ENCODE assay signal across 9 cellular contexts in genomic region chr14:20690848-20691640, GRCh38. TPM values are rescaled to one million over a fixed set of nuclear protein-coding genes. Genes with fewer than 3 reads are reported as not detected.
DNase-seq lines count a peak whose midpoint lies in the region; TF ChIP-seq lines count a peak whose summit lies in the region.
"Had no signal": no experiment of that assay in that cellular context is flagged by ENCODE, and none has a peak within 500 bp of the region (broad histone marks: within the 10 kb centered on the region; RNA-seq: fewer than 3 reads in every experiment).

No MANE protein-coding gene starts in this region.

- no peaks in the 10 kb centered on the region for H3K36me3 Mint-ChIP-seq in activated T-helper 1 cell treated with anti-CD3 and anti-CD28 coated beads, Interleukin-12 subunit alpha, Interleukin-12 subunit beta, Interleukin-2, Interleukin-4 antibody, amounts not matched to agents 30 ng/mL and 10 ng/mL and 1 ng/mL, durations not matched to agents 14 hours and 24 hours and 36 hours (ENCODE audit: low read depth)

- H3K27me3 Mint-ChIP-seq in activated T-helper 1 cell treated with anti-CD3 and anti-CD28 coated beads, Interleukin-12 subunit alpha, Interleukin-12 subunit beta, Interleukin-2, Interleukin-4 antibody, amounts not matched to agents 30 ng/mL and 10 ng/mL and 1 ng/mL, durations not matched to agents 14 hours and 24 hours and 36 hours (ENCODE audit: insufficient read depth): no peaks in the 10 kb centered on the region

- no peaks in the 10 kb centered on the region for H3K9me3 Mint-ChIP-seq in activated T-helper 1 cell treated with anti-CD3 and anti-CD28 coated beads, Interleukin-12 subunit alpha, Interleukin-12 subunit beta, Interleukin-2, Interleukin-4 antibody, amounts not matched to agents 30 ng/mL and 10 ng/mL and 1 ng/mL, durations not matched to agents 14 hours and 24 hours and 36 hours

- H3K4me3 ChIP-seq in AG10803 (ENCODE audit: low read length) (no peak overlapping the region), foreskin fibroblast (ENCODE audit: low read depth in 1 of 2, low read length in 2 of 2) (no peak overlapping the region)

- no peak overlapping the region for H3K4me3 Mint-ChIP-seq in activated T-helper 1 cell treated with anti-CD3 and anti-CD28 coated beads, Interleukin-12 subunit alpha, Interleukin-12 subunit beta, Interleukin-2, Interleukin-4 antibody, amounts not matched to agents 30 ng/mL and 10 ng/mL and 1 ng/mL, durations not matched to agents 14 hours and 24 hours and 36 hours

- peak; percentile 72 for DNase-seq in AG10803 (ENCODE audit: low read depth)
- DNase-seq in GM13976 (ENCODE audit: low spot score): peak; percentile 77
- peak; percentile 68 for DNase-seq in HuH-7 (ENCODE audit: low spot score)
- DNase-seq in NOMO-1 treated with dmso at 0.1 percent for 144 hours (lab: John Stamatoyannopoulos, UW; ENCODE audit: unreplicated experiment): peak; percentile 45
- peak; percentile 31 for DNase-seq in activated T-helper 1 cell treated with anti-CD3 and anti-CD28 coated beads, Interleukin-12 subunit alpha, Interleukin-12 subunit beta, Interleukin-2, Interleukin-4 antibody, amounts not matched to agents 30 ng/mL and 10 ng/mL and 1 ng/mL, durations not matched to agents 14 hours and 24 hours and 36 hours (ENCODE audit: low spot score)
- peak; percentile 45 to 81 for DNase-seq in foreskin fibroblast
- peak; percentile 33 for DNase-seq in occipital lobe (lab: John Stamatoyannopoulos, UW)
- DNase-seq in HPDE6-E6E7 (ENCODE audit: extremely low spot score): no peak

- in situ Hi-C loops in GM13976 (cut with MboI; ENCODE audit: low sequenced_read_pairs, unreplicated experiment): no loop called here

- intact Hi-C loops in activated T-helper 1 cell treated with anti-CD3 and anti-CD28 coated beads, Interleukin-12 subunit alpha, Interleukin-12 subunit beta, Interleukin-2, Interleukin-4 antibody, amounts not matched to agents 30 ng/mL and 10 ng/mL and 1 ng/mL, durations not matched to agents 14 hours and 24 hours and 36 hours (cut with micrococcal nuclease): loop anchor here (1.0 to 2.0 kb wide), 6 partner anchors 8 to 160 kb away; no protein-coding TSS in a partner anchor

- H3K27ac Mint-ChIP-seq in activated T-helper 1 cell treated with anti-CD3 and anti-CD28 coated beads, Interleukin-12 subunit alpha, Interleukin-12 subunit beta, Interleukin-2, Interleukin-4 antibody, amounts not matched to agents 30 ng/mL and 10 ng/mL and 1 ng/mL, durations not matched to agents 14 hours and 24 hours and 36 hours: no peak overlapping the region

- peaks cover 8% of the 10 kb centered on the region for H3K4me1 Mint-ChIP-seq in activated T-helper 1 cell treated with anti-CD3 and anti-CD28 coated beads, Interleukin-12 subunit alpha, Interleukin-12 subunit beta, Interleukin-2, Interleukin-4 antibody, amounts not matched to agents 30 ng/mL and 10 ng/mL and 1 ng/mL, durations not matched to agents 14 hours and 24 hours and 36 hours (ENCODE audit: low read depth)

- peak; percentile 97 for TF ChIP-seq CTCF in AG10803 (conservative IDR thresholded peaks at IDR 0.05; ENCODE audit: low read length)
- TF ChIP-seq CTCF in GM13976 (IDR thresholded peaks at IDR 0.05; ENCODE audit: borderline replicate concordance, control extremely low read depth, extremely low read depth, insufficient read depth, missing control alignments): peak; percentile 77
- peak; percentile 72 for TF ChIP-seq CTCF in foreskin fibroblast (IDR thresholded peaks at IDR 0.05; ENCODE audit: low read depth, low read length)

RNA-seq across cellular contexts. Expression of gene ANG, which starts 2.5 kb away (rescaled TPM):
- total RNA-seq in activated T-helper 1 cell treated with anti-CD3 and anti-CD28 coated beads, Interleukin-12 subunit alpha, Interleukin-12 subunit beta, Interleukin-2, Interleukin-4 antibody, amounts not matched to agents 30 ng/mL and 10 ng/mL and 1 ng/mL, durations not matched to agents 14 hours and 24 hours and 36 hours: 0.57 and 0.59 TPM in 2 replicates
- 0.16 TPM for total RNA-seq in occipital lobe

RNA-seq across cellular contexts. Expression of gene RNASE4, which starts 6.7 kb away (rescaled TPM):
- total RNA-seq in activated T-helper 1 cell treated with anti-CD3 and anti-CD28 coated beads, Interleukin-12 subunit alpha, Interleukin-12 subunit beta, Interleukin-2, Interleukin-4 antibody, amounts not matched to agents 30 ng/mL and 10 ng/mL and 1 ng/mL, durations not matched to agents 14 hours and 24 hours and 36 hours: 0.34 and 0.39 TPM in 2 replicates
- total RNA-seq in occipital lobe: 2.2 TPM

RNA-seq across cellular contexts. Expression of gene OR6S1, which starts 49.6 kb away (rescaled TPM):
- not detected in 2 replicates for total RNA-seq in activated T-helper 1 cell treated with anti-CD3 and anti-CD28 coated beads, Interleukin-12 subunit alpha, Interleukin-12 subunit beta, Interleukin-2, Interleukin-4 antibody, amounts not matched to agents 30 ng/mL and 10 ng/mL and 1 ng/mL, durations not matched to agents 14 hours and 24 hours and 36 hours
- total RNA-seq in occipital lobe: not detected
- total RNA-seq: skeletal muscle tissue had no signal

RNA-seq across cellular contexts. Expression of gene EDDM3A, which starts 54.6 kb away (rescaled TPM):
- total RNA-seq in activated T-helper 1 cell treated with anti-CD3 and anti-CD28 coated beads, Interleukin-12 subunit alpha, Interleukin-12 subunit beta, Interleukin-2, Interleukin-4 antibody, amounts not matched to agents 30 ng/mL and 10 ng/mL and 1 ng/mL, durations not matched to agents 14 hours and 24 hours and 36 hours: not detected in 2 replicates
- not detected for total RNA-seq in occipital lobe
- total RNA-seq: skeletal muscle tissue had no signal
